Comparison of ENCODE assay signal across 1 cellular context in the genomic region with DNA sequence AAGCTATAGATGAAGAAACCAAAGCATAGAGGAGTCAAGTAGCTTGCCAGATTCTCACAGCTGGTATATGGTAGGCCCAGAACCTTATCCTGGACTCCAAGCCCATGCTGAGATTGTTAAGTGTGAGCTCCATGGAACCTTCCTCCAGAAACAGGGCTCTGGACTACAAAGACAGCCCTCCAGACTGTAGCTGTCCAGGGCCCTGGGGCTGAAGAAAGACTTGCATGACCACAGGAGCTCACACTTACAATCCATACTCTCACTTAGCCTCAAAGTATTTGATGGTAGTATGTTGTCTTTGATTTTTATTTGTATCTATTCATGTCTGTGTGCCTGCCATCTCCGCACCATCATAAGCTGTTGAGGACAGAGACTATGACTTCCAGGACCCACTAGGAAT.
TF ChIP-seq lines count a peak whose summit lies in the region.

No MANE protein-coding gene starts in this region.

TF ChIP-seq in IMR-90, 13 proteins besides CTCF, POLR2A, EP300 and RAD21 (continued from another document):
- TF ChIP-seq, protein P1, sequence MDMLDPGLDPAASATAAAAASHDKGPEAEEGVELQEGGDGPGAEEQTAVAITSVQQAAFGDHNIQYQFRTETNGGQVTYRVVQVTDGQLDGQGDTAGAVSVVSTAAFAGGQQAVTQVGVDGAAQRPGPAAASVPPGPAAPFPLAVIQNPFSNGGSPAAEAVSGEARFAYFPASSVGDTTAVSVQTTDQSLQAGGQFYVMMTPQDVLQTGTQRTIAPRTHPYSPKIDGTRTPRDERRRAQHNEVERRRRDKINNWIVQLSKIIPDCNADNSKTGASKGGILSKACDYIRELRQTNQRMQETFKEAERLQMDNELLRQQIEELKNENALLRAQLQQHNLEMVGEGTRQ (IDR thresholded peaks at IDR 0.05; ENCODE audit: low read depth, low read length) = no peak
- TF ChIP-seq CHD1 (IDR thresholded peaks at IDR 0.05; ENCODE audit: low read depth, low read length) (no peak), MAZ (IDR thresholded peaks at IDR 0.05; ENCODE audit: borderline replicate concordance, low read depth, low read length) (no peak), FOS (IDR thresholded peaks at IDR 0.05; ENCODE audit: low read depth, low read length) (no peak), RFX5 (IDR thresholded peaks at IDR 0.05; ENCODE audit: low read depth, low read length) (no peak), MXI1 (IDR thresholded peaks at IDR 0.05; ENCODE audit: borderline replicate concordance, low read depth, low read length) (no peak), CEBPB (IDR thresholded peaks at IDR 0.05; ENCODE audit: low read depth, low read length) (no peak), BHLHE40 (IDR thresholded peaks at IDR 0.05; ENCODE audit: low read depth, low read length) (no peak), MAFK (IDR thresholded peaks at IDR 0.05; ENCODE audit: low read depth, low read length) (no peak), SMC3 (IDR thresholded peaks at IDR 0.05; ENCODE audit: low read depth, low read length) (no peak)
- TF ChIP-seq, protein P2, sequence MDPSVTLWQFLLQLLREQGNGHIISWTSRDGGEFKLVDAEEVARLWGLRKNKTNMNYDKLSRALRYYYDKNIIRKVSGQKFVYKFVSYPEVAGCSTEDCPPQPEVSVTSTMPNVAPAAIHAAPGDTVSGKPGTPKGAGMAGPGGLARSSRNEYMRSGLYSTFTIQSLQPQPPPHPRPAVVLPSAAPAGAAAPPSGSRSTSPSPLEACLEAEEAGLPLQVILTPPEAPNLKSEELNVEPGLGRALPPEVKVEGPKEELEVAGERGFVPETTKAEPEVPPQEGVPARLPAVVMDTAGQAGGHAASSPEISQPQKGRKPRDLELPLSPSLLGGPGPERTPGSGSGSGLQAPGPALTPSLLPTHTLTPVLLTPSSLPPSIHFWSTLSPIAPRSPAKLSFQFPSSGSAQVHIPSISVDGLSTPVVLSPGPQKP (IDR thresholded peaks at IDR 0.05; ENCODE audit: borderline replicate concordance, low read depth, low read length) = no peak
TF ChIP-seq in IMR-90: peak in this region for 0.
